Comparison of ENCODE assay signal across 18 cellular contexts in genomic region chr4:53196195-53196641, GRCh38.
DNase-seq lines count a peak whose midpoint lies in the region; TF ChIP-seq lines count a peak whose summit lies in the region.
"Had no signal": no experiment of that assay in that cellular context is flagged by ENCODE, and none has a peak within 500 bp of the region (broad histone marks: within the 10 kb centered on the region; RNA-seq: fewer than 3 reads in every experiment).

No MANE protein-coding gene starts in this region.

- TF ChIP-seq CTCF in HFFc6 (IDR thresholded peaks at IDR 0.05) = no peak
- TF ChIP-seq CTCF in astrocyte of the spinal cord (IDR thresholded peaks at IDR 0.05; ENCODE audit: low read depth, low read length) = no peak

- DNase-seq in HFFc6 (no peak), astrocyte of the spinal cord (ENCODE audit: low read depth, low spot score) (peak; percentile 55), foreskin melanocyte (peak; percentile 14), skeletal muscle cell (ENCODE audit: low read depth) (no peak), NCI-H524 treated with DMSO at 0.1 percent for 48 hours (lab: John Stamatoyannopoulos, UW) (no peak), NCI-H1417 (lab: John Stamatoyannopoulos, UW) (no peak)
- DNase-seq in effector CD8-positive, alpha-beta T cell (lab: John Stamatoyannopoulos, UW) = no peak
- DNase-seq in activated naive CD8-positive, alpha-beta T cell treated with anti-CD3 and anti-CD28 coated beads for 36 hours = no peak
- DNase-seq: activated CD4-positive, alpha-beta T cell treated with anti-CD3 and anti-CD28 coated beads, Interleukin-2, amount 10 ng/mL, durations not matched to agents 24 days and 14 days; anterior cingulate cortex; Calu3; Karpas-422; naive B cell; NCI-H1092 treated with DMSO at 0.1 percent for 48 hours; NCI-H2107; NCI-H774; stimulated activated CD8-positive, alpha-beta memory T cell treated with anti-CD3 and anti-CD28 coated beads, Interleukin-4, amount 100 ng/mL, for 48 hours had no signal

- in situ Hi-C loops in astrocyte of the spinal cord (cut with HindIII; ENCODE audit: low sequenced_read_pairs) = no loop called here

- H3K27ac Mint-ChIP-seq in HFFc6 = peak overlapping the region; percentile 72
- no peak overlapping the region for H3K27ac Mint-ChIP-seq in activated naive CD8-positive, alpha-beta T cell treated with anti-CD3 and anti-CD28 coated beads for 36 hours
- H3K27ac Mint-ChIP-seq: activated CD4-positive, alpha-beta T cell treated with anti-CD3 and anti-CD28 coated beads, Interleukin-2, amount 10 ng/mL, durations not matched to agents 24 days and 14 days; naive B cell had no signal

- peak overlapping the region; percentile 84 for H3K4me3 Mint-ChIP-seq in HFFc6
- H3K4me3 Mint-ChIP-seq in activated naive CD8-positive, alpha-beta T cell treated with anti-CD3 and anti-CD28 coated beads for 36 hours = no peak overlapping the region
- H3K4me3 Mint-ChIP-seq: activated CD4-positive, alpha-beta T cell treated with anti-CD3 and anti-CD28 coated beads, Interleukin-2, amount 10 ng/mL, durations not matched to agents 24 days and 14 days; naive B cell had no signal

- H3K27me3 Mint-ChIP-seq in HFFc6 (ENCODE audit: insufficient read depth) = no peaks in the 10 kb centered on the region
- H3K27me3 Mint-ChIP-seq in activated naive CD8-positive, alpha-beta T cell treated with anti-CD3 and anti-CD28 coated beads for 36 hours = no peaks in the 10 kb centered on the region
- H3K27me3 Mint-ChIP-seq: activated CD4-positive, alpha-beta T cell treated with anti-CD3 and anti-CD28 coated beads, Interleukin-2, amount 10 ng/mL, durations not matched to agents 24 days and 14 days; naive B cell had no signal

- no peak overlapping the region for H3K4me3 ChIP-seq in astrocyte of the spinal cord (ENCODE audit: low read depth, low read length)
- H3K4me3 ChIP-seq in skeletal muscle cell (ENCODE audit: low read depth, low read length) = peak overlapping the region; percentile 7
- H3K4me3 ChIP-seq: skin epidermis had no signal

- H3K4me1 Mint-ChIP-seq in HFFc6 (ENCODE audit: low read depth) = peaks cover 87% of the 10 kb centered on the region
- no peaks in the 10 kb centered on the region for H3K4me1 Mint-ChIP-seq in activated naive CD8-positive, alpha-beta T cell treated with anti-CD3 and anti-CD28 coated beads for 36 hours
- H3K4me1 Mint-ChIP-seq: activated CD4-positive, alpha-beta T cell treated with anti-CD3 and anti-CD28 coated beads, Interleukin-2, amount 10 ng/mL, durations not matched to agents 24 days and 14 days had no signal

- no peaks in the 10 kb centered on the region for H3K9me3 Mint-ChIP-seq in HFFc6
- no peaks in the 10 kb centered on the region for H3K9me3 Mint-ChIP-seq in activated naive CD8-positive, alpha-beta T cell treated with anti-CD3 and anti-CD28 coated beads for 36 hours
- H3K9me3 Mint-ChIP-seq: activated CD4-positive, alpha-beta T cell treated with anti-CD3 and anti-CD28 coated beads, Interleukin-2, amount 10 ng/mL, durations not matched to agents 24 days and 14 days had no signal

- no peaks in the 10 kb centered on the region for H3K36me3 Mint-ChIP-seq in HFFc6 (ENCODE audit: low read depth)
- H3K36me3 Mint-ChIP-seq in activated naive CD8-positive, alpha-beta T cell treated with anti-CD3 and anti-CD28 coated beads for 36 hours = no peaks in the 10 kb centered on the region
- H3K36me3 Mint-ChIP-seq: naive B cell had no signal

Comparison
In these comparisons a context has a peak if more than half of its experiments do, and no peak if none do; other contexts are left out.
1. DNase-seq: peak in astrocyte of the spinal cord (single experiment) and foreskin melanocyte (single experiment); none in HFFc6 (single experiment), skeletal muscle cell (single experiment), effector CD8-positive, alpha-beta T cell (single experiment), NCI-H524 treated with DMSO at 0.1 percent for 48 hours (single experiment), activated naive CD8-positive, alpha-beta T cell treated with anti-CD3 and anti-CD28 coated beads for 36 hours (single experiment) and NCI-H1417 (0 of 3).